26 cellular contexts compared by ENCODE assay signal in the genomic region with DNA sequence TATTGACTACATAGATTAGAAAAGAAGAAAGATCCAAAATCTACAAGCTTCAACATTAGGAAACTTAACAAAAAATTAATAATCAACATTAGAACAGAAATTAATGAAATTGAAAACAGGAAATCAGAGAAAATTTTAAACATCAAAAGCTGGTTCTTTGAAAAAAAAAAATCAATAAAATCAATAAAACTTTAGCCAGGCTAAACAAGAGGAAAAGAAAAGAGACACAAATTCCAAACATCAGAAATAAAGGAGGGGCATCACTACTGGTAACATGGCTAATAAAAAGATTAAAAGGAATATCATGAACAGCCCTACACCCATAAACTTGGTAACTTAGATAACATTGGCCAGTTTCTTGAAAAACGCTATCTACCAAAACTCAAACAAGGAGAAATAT.
A peak's percentile ranks its signal among the peaks of the same experiment; 100 is the strongest.
DNase-seq lines count a peak whose midpoint lies in the region; ATAC-seq, FAIRE-seq and TF ChIP-seq lines count a peak whose summit lies in the region.
"Had no signal": no experiment of that assay in that cellular context is flagged by ENCODE, and none has a peak within 500 bp of the region (broad histone marks: within the 10 kb centered on the region; RNA-seq: fewer than 3 reads in every experiment).

No MANE protein-coding gene starts in this region.

- H3K4me1 Mint-ChIP-seq in activated T-cell treated with anti-CD3 and anti-CD28 coated beads, Interleukin-2, amount 50 U/mL, for 72 hours (ENCODE audit: low read depth) = peaks cover 13% of the 10 kb centered on the region
- peaks cover 6 to 7% of the 10 kb centered on the region in 2 donors for H3K4me1 Mint-ChIP-seq in natural killer cell treated with Interleukin-12 subunit alpha and Interleukin-12 subunit beta and Interleukin-15 and Interleukin-18, amount 100 ng/mL, for 72 hours (ENCODE audit: low read depth in 2 of 2)

- BruUV-seq in GM12878 (replicated peaks; lab: Mats Ljungman, UMichigan) = no TSS peak

- H3K9ac ChIP-seq in GM12878 (ENCODE audit: control insufficient read depth, insufficient read depth, low read length) = no peak overlapping the region
- no peak overlapping the region for H3K9ac ChIP-seq in kidney (ENCODE audit: low read length in 2 of 2)
- H3K9ac ChIP-seq: BLaER1 treated with 17β-estradiol and CSF1 and Interleukin-3, amounts not matched to agents 10 nM and 100 nM; GM23248 had no signal

- H3K27me3 Mint-ChIP-seq in activated T-cell treated with anti-CD3 and anti-CD28 coated beads, Interleukin-2, amount 50 U/mL, for 72 hours (ENCODE audit: low read depth) = no peaks in the 10 kb centered on the region
- H3K27me3 Mint-ChIP-seq in natural killer cell treated with Interleukin-12 subunit alpha and Interleukin-12 subunit beta and Interleukin-15 and Interleukin-18, amount 100 ng/mL, for 72 hours = no peaks in the 10 kb centered on the region
- H3K27me3 Mint-ChIP-seq: CD4-positive, alpha-beta T cell; CD8-positive, alpha-beta memory T cell had no signal

- ATAC-seq in activated T-cell treated with anti-CD3 and anti-CD28 coated beads, Interleukin-2, amount 50 U/mL, for 72 hours (replicated peaks in 1 of 2) = no peak
- no peak for ATAC-seq in GM12878
- no peak for ATAC-seq in natural killer cell treated with Interleukin-12 subunit alpha and Interleukin-12 subunit beta and Interleukin-15 and Interleukin-18, amount 100 ng/mL, for 72 hours
- ATAC-seq: A549 had no signal

- FAIRE-seq in GM19239 (lab: Jason Lieb, UNC) (peak; percentile 76), GM12878 (lab: Jason Lieb, UNC) (no peak), kidney (lab: Jason Lieb, UNC) (peak; percentile 23)
- FAIRE-seq: A549, D721Med, H1 had no signal

- no peaks in the 10 kb centered on the region for H4K20me1 ChIP-seq in GM12878 (ENCODE audit: control insufficient read depth, insufficient read depth)

- H3K27me3 ChIP-seq in GM12878 (replicated peaks in 1 of 2; ENCODE audit: control insufficient read depth in 2 of 2, insufficient read depth in 2 of 2, low read length in 1 of 2) = no peaks in the 10 kb centered on the region
- H3K27me3 ChIP-seq: BE2C; BLaER1 treated with 17β-estradiol and CSF1 and Interleukin-3, amounts not matched to agents 10 nM and 100 nM had no signal

- peaks cover 5 to 11% of the 10 kb centered on the region in 2 donors for H3K36me3 Mint-ChIP-seq in activated T-cell treated with anti-CD3 and anti-CD28 coated beads, Interleukin-2, amount 50 U/mL, for 72 hours (ENCODE audit: insufficient read depth in 2 of 2)
- peaks cover 14% of the 10 kb centered on the region for H3K36me3 Mint-ChIP-seq in natural killer cell treated with Interleukin-12 subunit alpha and Interleukin-12 subunit beta and Interleukin-15 and Interleukin-18, amount 100 ng/mL, for 72 hours

- 33% methylated on average over 1 of the region's 1 CpG for WGBS in GM12878 (ENCODE audit: insufficient coverage, insufficient replicate concordance, low lambda C conversion rate, missing lambda C conversion rate)

- H3K4me2 ChIP-seq in GM12878 (ENCODE audit: control insufficient read depth, insufficient read depth) = no peak overlapping the region
- H3K4me2 ChIP-seq: A549; BLaER1 treated with 17β-estradiol and CSF1 and Interleukin-3, amounts not matched to agents 10 nM and 100 nM had no signal

- peaks cover 16% of the 10 kb centered on the region; the same call in 1 of the 2 replicates for H3K4me1 ChIP-seq in GM12878 (ENCODE audit: control insufficient read depth, insufficient read depth, low read length)
- H3K4me1 ChIP-seq in kidney (ENCODE audit: control insufficient read depth in 1 of 2, insufficient read depth in 1 of 2, low read depth in 1 of 2, low read length in 2 of 2) = peaks cover 2 to 8% of the 10 kb centered on the region in 2 donors
- H3K4me1 ChIP-seq: A549, BE2C had no signal

- TF ChIP-seq RAD21 in GM12878 (IDR thresholded peaks at IDR 0.05; ENCODE audit: insufficient read depth, low read depth, low read length) = no peak

- peak overlapping the region; percentile 38 for H3K27ac Mint-ChIP-seq in activated T-cell treated with anti-CD3 and anti-CD28 coated beads, Interleukin-2, amount 50 U/mL, for 72 hours
- H3K27ac Mint-ChIP-seq in natural killer cell treated with Interleukin-12 subunit alpha and Interleukin-12 subunit beta and Interleukin-15 and Interleukin-18, amount 100 ng/mL, for 72 hours = no peak overlapping the region
- H3K27ac Mint-ChIP-seq: CD14-positive monocyte; CD4-positive, alpha-beta T cell had no signal

- no peak overlapping the region for H2AFZ ChIP-seq in GM12878 (ENCODE audit: control insufficient read depth, low read depth, low read length)
- H2AFZ ChIP-seq: GM23248 had no signal

- no peak for TF ChIP-seq EP300 in GM12878 (IDR thresholded peaks at IDR 0.05; ENCODE audit: borderline replicate concordance in 1 of 2, control insufficient read depth in 1 of 2, low read depth in 2 of 2, low read length in 2 of 2)

- POLR2A ChIA-PET in GM12878 (lab: Charles Lee) = no interaction called here

- H3K9me3 ChIP-seq in GM12878 (replicated peaks; ENCODE audit: control insufficient read depth, insufficient read depth, low read length) (no peaks in the 10 kb centered on the region; the same call in 1 of the 3 replicates), kidney (ENCODE audit: control insufficient read depth in 1 of 2, low read length in 2 of 2) (no peaks in the 10 kb centered on the region)
- H3K9me3 ChIP-seq: A549, BE2C had no signal

- TF ChIP-seq CTCF in GM12878 (IDR thresholded peaks at IDR 0.05 in 2 of 3, conservative IDR thresholded peaks at IDR 0.05 in 1 of 3; ENCODE audit: control insufficient read depth in 2 of 3, extremely low read depth in 1 of 3, insufficient read depth in 1 of 3, low read depth in 3 of 3, low read length in 3 of 3) (no peak), kidney (IDR thresholded peaks at IDR 0.05; ENCODE audit: borderline replicate concordance, extremely low read depth, insufficient read depth) (no peak)

- RAD21 ChIA-PET in GM12878 (lab: Charles Lee; ENCODE audit: unreplicated experiment) = interaction anchor here (0.9 to 1.6 kb wide), 3 partner anchors 32 to 111 kb away, joined by 3 to 5 read pairs (median 3); a partner anchor contains a TSS

- no peaks in the 10 kb centered on the region; a peak in 1 of 4 replicates for H3K36me3 ChIP-seq in GM12878 (ENCODE audit: control insufficient read depth in 2 of 2, insufficient read depth in 2 of 2, low read length in 1 of 2)
- no peaks in the 10 kb centered on the region for H3K36me3 ChIP-seq in kidney (ENCODE audit: control insufficient read depth in 1 of 2, insufficient read depth in 2 of 2, low read length in 2 of 2)
- H3K36me3 ChIP-seq: BE2C had no signal

- H3K4me3 Mint-ChIP-seq in activated T-cell treated with anti-CD3 and anti-CD28 coated beads, Interleukin-2, amount 50 U/mL, for 72 hours = no peak overlapping the region
- no peak overlapping the region for H3K4me3 Mint-ChIP-seq in natural killer cell treated with Interleukin-12 subunit alpha and Interleukin-12 subunit beta and Interleukin-15 and Interleukin-18, amount 100 ng/mL, for 72 hours
- H3K4me3 Mint-ChIP-seq: CD14-positive monocyte; CD4-positive, alpha-beta T cell; CD8-positive, alpha-beta memory T cell had no signal

- no peak overlapping the region for H3K4me3 ChIP-seq in GM12878
- no peak overlapping the region for H3K4me3 ChIP-seq in kidney (ENCODE audit: low read length in 2 of 2)
- H3K4me3 ChIP-seq: A549; BLaER1 treated with 17β-estradiol and CSF1 and Interleukin-3, amounts not matched to agents 10 nM and 100 nM; GM23248 had no signal

- TF ChIP-seq POLR2A in GM12878 (IDR thresholded peaks at IDR 0.05; ENCODE audit: low read depth, low read length) = no peak

- in situ Hi-C loops in GM12878 (cut with MboI) = no loop called here

- peaks cover 2% of the 10 kb centered on the region; the same call in 1 of the 2 replicates for H3K79me2 ChIP-seq in GM12878 (ENCODE audit: control insufficient read depth, insufficient read depth, low read length)

- H3K9me3 Mint-ChIP-seq in activated T-cell treated with anti-CD3 and anti-CD28 coated beads, Interleukin-2, amount 50 U/mL, for 72 hours = peaks cover 1 to 5% of the 10 kb centered on the region in 2 donors
- H3K9me3 Mint-ChIP-seq in natural killer cell treated with Interleukin-12 subunit alpha and Interleukin-12 subunit beta and Interleukin-15 and Interleukin-18, amount 100 ng/mL, for 72 hours = peaks cover 3% of the 10 kb centered on the region

- CTCF ChIA-PET in GM12878 (lab: Yijun Ruan, JAX) = interaction anchor here (0.6 to 1.5 kb wide), 3 partner anchors 9 to 75 kb away, joined by 3 to 4 read pairs (median 3); no protein-coding TSS in a partner anchor

- DNase-seq in activated T-cell treated with anti-CD3 and anti-CD28 coated beads, Interleukin-2, amount 50 U/mL, for 72 hours = no peak
- DNase-seq in activated T-cell treated with anti-CD3 and anti-CD28 coated beads, Interleukin-2, amount 50 U/mL, for 48 hours = no peak
- DNase-seq in GM19239 (ENCODE audit: insufficient read length, low spot score) = no peak
- no peak for DNase-seq in GM12878 (ENCODE audit: low read depth, low spot score)
- DNase-seq in kidney = no peak
- DNase-seq in OCI-M2 (lab: John Stamatoyannopoulos, UW; ENCODE audit: unreplicated experiment) = no peak
- DNase-seq in activated naive CD4-positive, alpha-beta T cell treated with anti-CD3 and anti-CD28 coated beads, Interleukin-2, amount 50 U/mL, for 16 hours = no peak
- no peak for DNase-seq in natural killer cell treated with Interleukin-12 subunit alpha and Interleukin-12 subunit beta and Interleukin-15 and Interleukin-18, amount 100 ng/mL, for 72 hours (ENCODE audit: low spot score)
- DNase-seq: ACHN; AML-193; BE2C; CD4-positive, alpha-beta T cell; CD8-positive, alpha-beta memory T cell; DMS 273 treated with DMSO at 0.1 percent for 48 hours; DMS79; EL; GDM1; GM23248; H7; HCEC 1CT had no signal

- H3K27ac ChIP-seq in GM12878 (ENCODE audit: control insufficient read depth, insufficient read depth) (peak overlapping the region; percentile 62), kidney (ENCODE audit: low read depth in 2 of 2, low read length in 2 of 2) (no peak overlapping the region)
- H3K27ac ChIP-seq: 22Rv1; A549; BLaER1 treated with 17β-estradiol and CSF1 and Interleukin-3, amounts not matched to agents 10 nM and 100 nM; GM23248 had no signal

- SMC1A ChIA-PET in GM12878 (lab: Charles Lee; ENCODE audit: uncharacterized antibody, unreplicated experiment) = interaction anchor here (0.8 to 1.4 kb wide), 4 partner anchors 31 to 194 kb away, joined by 3 read pairs; no protein-coding TSS in a partner anchor

- intact Hi-C loops in GM12878 (cut with micrococcal nuclease; ENCODE audit: unreplicated experiment) (no loop called here), kidney (cut with DNase I) (no loop called here)

TF ChIP-seq in GM12878, 131 proteins besides CTCF, POLR2A, EP300 and RAD21 (continues in another document):
- TF ChIP-seq DPF2 (IDR thresholded peaks at IDR 0.05) = no peak
